Comparison of ENCODE assay signal across 8 cellular contexts in the genomic region with DNA sequence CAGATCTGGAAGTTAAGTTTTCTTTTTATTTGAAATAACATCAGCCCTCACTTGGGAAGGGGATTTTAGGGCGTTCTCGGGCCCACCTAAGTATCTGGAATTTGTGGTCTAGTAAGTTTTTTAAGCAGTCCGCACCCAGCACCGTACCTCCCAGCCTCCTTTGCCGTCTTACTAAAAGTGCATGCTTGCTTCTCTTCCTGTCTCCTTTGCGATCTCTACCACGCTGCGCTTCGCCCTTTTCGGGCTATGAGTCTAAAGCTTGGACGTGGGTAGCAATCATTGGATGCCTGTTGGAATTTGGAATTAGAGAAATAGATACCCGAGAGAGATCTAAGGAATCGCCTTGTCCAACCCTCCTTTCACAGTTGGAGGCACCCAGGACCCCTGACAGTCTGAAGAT. TPM values are rescaled to one million over a fixed set of nuclear protein-coding genes. Genes with fewer than 3 reads are reported as not detected.
A peak's percentile ranks its signal among the peaks of the same experiment; 100 is the strongest.
DNase-seq lines count a peak whose midpoint lies in the region; ATAC-seq and TF ChIP-seq lines count a peak whose summit lies in the region.

No MANE protein-coding gene starts in this region.

- no peak overlapping the region for H3K27ac Mint-ChIP-seq in nephron progenitor cell

- no peaks in the 10 kb centered on the region for H3K36me3 ChIP-seq in BE2C
- H3K36me3 ChIP-seq in PC-3 (ENCODE audit: low read depth, low read length), result peaks cover 9% of the 10 kb centered on the region
- H3K36me3 ChIP-seq in esophagus muscularis mucosa, result no peaks in the 10 kb centered on the region

- TF ChIP-seq POLR2A in esophagus muscularis mucosa (IDR thresholded peaks at IDR 0.05; ENCODE audit: low read depth), result no peak

- H3K4me2 ChIP-seq in PC-3 (ENCODE audit: low read length), result peak overlapping the region; percentile 92

- peaks cover 73% of the 10 kb centered on the region for H3K4me1 Mint-ChIP-seq in nephron progenitor cell

- H3K9me3 ChIP-seq in BE2C, result no peaks in the 10 kb centered on the region
- H3K9me3 ChIP-seq in PC-3 (ENCODE audit: low read length), result no peaks in the 10 kb centered on the region
- H3K9me3 ChIP-seq in esophagus muscularis mucosa, result no peaks in the 10 kb centered on the region

- peak overlapping the region; percentile 85 for H3K4me3 Mint-ChIP-seq in nephron progenitor cell

- H3K9ac ChIP-seq in PC-3 (ENCODE audit: low read length), result peak overlapping the region; percentile 100

- POLR2A ChIA-PET in PC-3 (lab: Charles Lee; ENCODE audit: unreplicated experiment), result interaction anchor here (0.6 to 1.0 kb wide), 4 partner anchors 15 to 329 kb away, joined by 3 to 7 read pairs (median 6); no protein-coding TSS in a partner anchor

- CTCF ChIA-PET in PC-3 (lab: Charles Lee), result interaction anchor here (0.5 to 0.9 kb wide), 4 partner anchors 20 to 105 kb away, joined by 3 to 4 read pairs (median 3); no protein-coding TSS in a partner anchor

- H3K79me2 ChIP-seq in PC-3 (ENCODE audit: low read length), result peaks cover 57% of the 10 kb centered on the region

- DNase-seq in BE2C (no peak), PC-3 (peak; percentile 49), esophagus muscularis mucosa (ENCODE audit: extremely low spot score) (no peak), nephron progenitor cell (no peak), globus pallidus (ENCODE audit: low spot score) (no peak), DMS53 treated with DMSO at 0.1 percent for 48 hours (lab: John Stamatoyannopoulos, UW; ENCODE audit: unreplicated experiment) (no peak), DMS53 (lab: John Stamatoyannopoulos, UW) (no peak)

- H3K36me3 Mint-ChIP-seq in nephron progenitor cell (ENCODE audit: low read depth), result no peaks in the 10 kb centered on the region

- H3K9me2 ChIP-seq in PC-3 (replicated peaks; ENCODE audit: low read length), result no peaks in the 10 kb centered on the region

- H3K4me1 ChIP-seq in BE2C (no peaks in the 10 kb centered on the region; the same call in 1 of the 2 replicates), PC-3 (ENCODE audit: insufficient read depth, low read length) (peaks cover 62% of the 10 kb centered on the region), esophagus muscularis mucosa (peaks cover 9 to 12% (median 10%) of the 10 kb centered on the region in 4 donors)

- TF ChIP-seq CTCF in BE2C (IDR thresholded peaks at IDR 0.05; ENCODE audit: low read depth, low read length) (no peak), PC-3 (conservative IDR thresholded peaks at IDR 0.05; ENCODE audit: low read depth, low read length) (no peak), esophagus muscularis mucosa (IDR thresholded peaks at IDR 0.05) (no peak), nephron progenitor cell (IDR thresholded peaks at IDR 0.05) (no peak)

- H3K27me3 ChIP-seq in BE2C (peaks cover 16% of the 10 kb centered on the region), PC-3 (ENCODE audit: low read length) (no peaks in the 10 kb centered on the region), esophagus muscularis mucosa (peaks cover 0 to 3% (median 0%) of the 10 kb centered on the region in 4 donors)

- no peaks in the 10 kb centered on the region for H3K9me3 Mint-ChIP-seq in nephron progenitor cell

- no peak overlapping the region for H2AFZ ChIP-seq in PC-3 (ENCODE audit: low read length)

- H3K4me3 ChIP-seq in BE2C (ENCODE audit: low read depth, low read length), result peak overlapping the region; percentile 57
- H3K4me3 ChIP-seq in PC-3 (ENCODE audit: low read length), result peak overlapping the region; percentile 81
- H3K4me3 ChIP-seq in esophagus muscularis mucosa, result peak overlapping the region; percentile 53 to 75 (median 59)

- no TSS peak for BruUV-seq in PC-3 (replicated peaks; lab: Mats Ljungman, UMichigan)

- peaks cover 19% of the 10 kb centered on the region for H3K27me3 Mint-ChIP-seq in nephron progenitor cell (ENCODE audit: low read depth, poor library complexity)

- intact Hi-C loops in PC-3 (cut with micrococcal nuclease) (loop anchor here (1.0 to 10.0 kb wide), 3 partner anchors 222 to 686 kb away; a partner anchor contains a TSS), esophagus muscularis mucosa (cut with DNase I) (loop anchor here (10.0 kb wide), 1 partner anchor 268 kb away; no protein-coding TSS in a partner anchor)

- peak overlapping the region; percentile 96 for H3K27ac ChIP-seq in PC-3 (ENCODE audit: low read length)
- peak overlapping the region in 1 of 4 donors; percentile 60 for H3K27ac ChIP-seq in esophagus muscularis mucosa (replicated peaks in 1 of 4)

- no peak for TF ChIP-seq EP300 in esophagus muscularis mucosa (IDR thresholded peaks at IDR 0.05)

- H3F3A ChIP-seq in PC-3 (ENCODE audit: low read length, unreplicated experiment), result peaks cover 18% of the 10 kb centered on the region

- ATAC-seq in PC-3 (no peak), HG02642 (IDR thresholded peaks at IDR 0.05; ENCODE audit: poor library complexity, unreplicated experiment) (no peak)

- 82% methylated on average over 13 of the region's 13 CpGs for WGBS in esophagus muscularis mucosa

- peaks cover 8% of the 10 kb centered on the region; the same call in 1 of the 2 replicates for H4K20me1 ChIP-seq in PC-3 (ENCODE audit: low read length)

RNA-seq across cellular contexts. Expression of a gene that starts 1.1 kb away (rescaled TPM):
- polyA plus RNA-seq in BE2C (2012; ENCODE audit: insufficient read depth, insufficient read length, low read depth), result not detected
- total RNA-seq in PC-3 (2014; rRNA removed), result 29.0 and 39.3 TPM in 2 replicates
- 1 to 10 TPM; 3.2 to 6.6 (median 5.6) TPM for total RNA-seq in esophagus muscularis mucosa
